In genomic region chrX:1592128-1592862, GRCh38 we compare ENCODE assay signal across 8 cellular contexts. TPM values are rescaled to one million over a fixed set of nuclear protein-coding genes. Genes with fewer than 3 reads are reported as not detected.
DNase-seq lines count a peak whose midpoint lies in the region; ATAC-seq lines count a peak whose summit lies in the region.

No MANE protein-coding gene starts in this region.

- H3K4me2 ChIP-seq in skeletal muscle satellite cell (ENCODE audit: low read length), result peak overlapping the region; percentile 95

- H3K9me3 Mint-ChIP-seq in CD4-positive, CD25-positive, alpha-beta regulatory T cell, result peaks cover 0 to 1% (median 0%) of the 10 kb centered on the region in 7 donors
- peaks cover 3% of the 10 kb centered on the region for H3K9me3 Mint-ChIP-seq in activated naive CD4-positive, alpha-beta T cell treated with anti-CD3 and anti-CD28 coated beads, Interleukin-2, amount 10 ng/mL, durations not matched to agents 7 days and 5 days

- WGBS in iPS DF 6.9 (ENCODE audit: insufficient coverage, insufficient read length), result no CpG with 5 or more reads among the region's 34 CpGs

- in situ Hi-C loops in KBM-7 (cut with MboI; ENCODE audit: low pct_unique_long_range_greater_than_20kb, low sequenced_read_pairs), result no loop called here

- ATAC-seq in CD4-positive, CD25-positive, alpha-beta regulatory T cell (ENCODE audit: low read depth in 2 of 2), result no peak
- peak; percentile 52 for ATAC-seq in GM19035 (IDR thresholded peaks at IDR 0.05; ENCODE audit: unreplicated experiment)
- ATAC-seq in HG03442 (IDR thresholded peaks at IDR 0.05; ENCODE audit: unreplicated experiment), result peak; percentile 48

- no peaks in the 10 kb centered on the region for H3K27me3 Mint-ChIP-seq in CD4-positive, CD25-positive, alpha-beta regulatory T cell
- no peaks in the 10 kb centered on the region for H3K27me3 Mint-ChIP-seq in activated naive CD4-positive, alpha-beta T cell treated with anti-CD3 and anti-CD28 coated beads, Interleukin-2, amount 10 ng/mL, durations not matched to agents 7 days and 5 days

- no peaks in the 10 kb centered on the region for H3K9me3 ChIP-seq in CD4-positive, CD25-positive, alpha-beta regulatory T cell (ENCODE audit: control insufficient read depth in 2 of 2, low read length in 2 of 2)
- H3K9me3 ChIP-seq in iPS DF 6.9 (ENCODE audit: control insufficient read depth, insufficient read depth, low read length), result no peaks in the 10 kb centered on the region
- H3K9me3 ChIP-seq in skeletal muscle satellite cell (replicated peaks; ENCODE audit: low read length), result no peaks in the 10 kb centered on the region

- H3K4me3 Mint-ChIP-seq in CD4-positive, CD25-positive, alpha-beta regulatory T cell, result peak overlapping the region; percentile 90 to 95 (median 94)
- peak overlapping the region; percentile 91 for H3K4me3 Mint-ChIP-seq in activated naive CD4-positive, alpha-beta T cell treated with anti-CD3 and anti-CD28 coated beads, Interleukin-2, amount 10 ng/mL, durations not matched to agents 7 days and 5 days

- H3K4me3 ChIP-seq in CD4-positive, CD25-positive, alpha-beta regulatory T cell (ENCODE audit: low read depth, low read length), result peak overlapping the region; percentile 67
- H3K4me3 ChIP-seq in iPS DF 6.9 (ENCODE audit: low read length) (peak overlapping the region; percentile 80), skeletal muscle satellite cell (ENCODE audit: low read length) (peak overlapping the region; percentile 80)

- peak in 1 of 3 donors; percentile 38 for DNase-seq in CD4-positive, CD25-positive, alpha-beta regulatory T cell
- peak; percentile 50 for DNase-seq in activated naive CD4-positive, alpha-beta T cell treated with anti-CD3 and anti-CD28 coated beads, Interleukin-2, amount 10 ng/mL, durations not matched to agents 7 days and 5 days
- no peak for DNase-seq in iPS DF 6.9 (ENCODE audit: low read depth, low spot score)
- no peak for DNase-seq in NCI-H2171 (lab: John Stamatoyannopoulos, UW)
- DNase-seq in KBM-7, result no peak

- H3K36me3 Mint-ChIP-seq in CD4-positive, CD25-positive, alpha-beta regulatory T cell, result peaks cover 20% of the 10 kb centered on the region
- peaks cover 42% of the 10 kb centered on the region for H3K36me3 Mint-ChIP-seq in activated naive CD4-positive, alpha-beta T cell treated with anti-CD3 and anti-CD28 coated beads, Interleukin-2, amount 10 ng/mL, durations not matched to agents 7 days and 5 days

- peaks cover 33% of the 10 kb centered on the region for H3K36me3 ChIP-seq in CD4-positive, CD25-positive, alpha-beta regulatory T cell (ENCODE audit: control insufficient read depth, insufficient read depth, low read length)
- H3K36me3 ChIP-seq in iPS DF 6.9 (ENCODE audit: control insufficient read depth, insufficient read depth, low read length) (peaks cover 28% of the 10 kb centered on the region), skeletal muscle satellite cell (ENCODE audit: insufficient read depth, low read length) (peaks cover 31% of the 10 kb centered on the region)

- peaks cover 0 to 34% (median 13%) of the 10 kb centered on the region in 4 donors for H3K4me1 Mint-ChIP-seq in CD4-positive, CD25-positive, alpha-beta regulatory T cell
- peaks cover 33% of the 10 kb centered on the region for H3K4me1 Mint-ChIP-seq in activated naive CD4-positive, alpha-beta T cell treated with anti-CD3 and anti-CD28 coated beads, Interleukin-2, amount 10 ng/mL, durations not matched to agents 7 days and 5 days

- CTCF ChIA-PET in activated naive CD4-positive, alpha-beta T cell treated with anti-CD3 and anti-CD28 coated beads, Interleukin-2, amount 10 ng/mL, durations not matched to agents 7 days and 5 days (lab: Charles Lee), result no interaction called here

- H3K27ac ChIP-seq in CD4-positive, CD25-positive, alpha-beta regulatory T cell (ENCODE audit: insufficient read depth, low read length, poor library complexity, severe bottlenecking), result peak overlapping the region; percentile 74
- no peak overlapping the region for H3K27ac ChIP-seq in iPS DF 6.9 (ENCODE audit: low read length)

- H3K9ac ChIP-seq in skeletal muscle satellite cell (ENCODE audit: low read depth, low read length), result peak overlapping the region; percentile 95

- no peaks in the 10 kb centered on the region for H3K27me3 ChIP-seq in CD4-positive, CD25-positive, alpha-beta regulatory T cell (ENCODE audit: control insufficient read depth, insufficient read depth, low read length)
- H3K27me3 ChIP-seq in iPS DF 6.9 (ENCODE audit: control insufficient read depth, insufficient read depth, low read length), result no peaks in the 10 kb centered on the region
- H3K27me3 ChIP-seq in skeletal muscle satellite cell (ENCODE audit: control insufficient read depth, insufficient read depth, low read length), result no peaks in the 10 kb centered on the region

- H3K27ac Mint-ChIP-seq in CD4-positive, CD25-positive, alpha-beta regulatory T cell, result peak overlapping the region; percentile 79 to 97 (median 93)
- peak overlapping the region; percentile 93 for H3K27ac Mint-ChIP-seq in activated naive CD4-positive, alpha-beta T cell treated with anti-CD3 and anti-CD28 coated beads, Interleukin-2, amount 10 ng/mL, durations not matched to agents 7 days and 5 days

- peaks cover 28% of the 10 kb centered on the region for H3K4me1 ChIP-seq in CD4-positive, CD25-positive, alpha-beta regulatory T cell (ENCODE audit: control insufficient read depth, insufficient read depth, low read length, poor library complexity, severe bottlenecking)
- H3K4me1 ChIP-seq in iPS DF 6.9 (ENCODE audit: control insufficient read depth, insufficient read depth, low read length), result peaks cover 2% of the 10 kb centered on the region; the same call in 1 of the 2 replicates
- H3K4me1 ChIP-seq in skeletal muscle satellite cell (ENCODE audit: control insufficient read depth, insufficient read depth, low read length), result peaks cover 6% of the 10 kb centered on the region

RNA-seq across cellular contexts. Expression of gene AKAP17A, which starts 0.9 kb away (rescaled TPM):
- total RNA-seq in CD4-positive, CD25-positive, alpha-beta regulatory T cell, result 108 TPM
- polyA plus RNA-seq in CD4-positive, CD25-positive, alpha-beta regulatory T cell, result 10 to 100 TPM; 11.0 to 14.8 (median 13.7) TPM
- total RNA-seq in skeletal muscle satellite cell (2012; rRNA removed), result 19.7 and 22.8 TPM in 2 replicates

RNA-seq across cellular contexts. Expression of gene ASMT, which starts 22.6 kb away (rescaled TPM):
- total RNA-seq in CD4-positive, CD25-positive, alpha-beta regulatory T cell, result not detected
- polyA plus RNA-seq in CD4-positive, CD25-positive, alpha-beta regulatory T cell, result under 1 TPM in 3 of 4 donors, not detected in 1; 0.19 to 1.00 (median 0.91) TPM
- not detected in 2 replicates for total RNA-seq in skeletal muscle satellite cell (2012; rRNA removed)

RNA-seq across cellular contexts. Expression of gene P2RY8, which starts 55.3 kb away (rescaled TPM):
- 158 TPM for total RNA-seq in CD4-positive, CD25-positive, alpha-beta regulatory T cell
- polyA plus RNA-seq in CD4-positive, CD25-positive, alpha-beta regulatory T cell, result 100 to 1,000 TPM; 189 to 222 (median 207) TPM
- total RNA-seq in skeletal muscle satellite cell (2012; rRNA removed), result under 0.01 TPM in 1 of 2 replicates, not detected in the other

Comparison
In these comparisons a context has a peak if more than half of its experiments do, and no peak if none do; other contexts are left out.
1. ATAC-seq: peak in GM19035 (single experiment) and HG03442 (single experiment); none in CD4-positive, CD25-positive, alpha-beta regulatory T cell (0 of 2).
2. Peak in every context shown above with its lines, with median percentiles within 50 percentile points of each other: H3K4me3 ChIP-seq.